In the genomic region with DNA sequence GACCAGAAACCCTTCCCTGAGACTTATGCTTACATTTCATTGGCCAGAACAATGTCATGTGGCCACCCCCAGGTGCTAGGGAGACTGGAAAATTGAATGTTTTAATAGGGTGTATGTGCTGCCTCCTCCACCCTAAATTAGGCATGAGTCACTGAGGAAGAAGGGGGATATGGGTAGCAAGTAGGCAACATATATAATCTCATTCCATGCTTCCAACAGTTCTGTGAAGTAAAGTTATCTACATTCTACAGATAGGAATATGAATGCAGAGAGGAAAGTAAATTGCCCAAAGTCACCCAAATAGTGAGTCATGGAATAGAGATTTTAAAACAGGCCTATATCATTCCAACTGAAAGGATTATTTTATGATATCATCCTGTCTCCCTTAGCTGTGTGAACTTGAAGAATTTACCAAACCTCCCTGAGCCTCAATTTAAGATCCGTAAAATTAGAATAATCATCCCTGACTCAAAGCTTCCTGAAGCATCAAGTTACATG, we compare ENCODE assay signal across 1 cellular context.
TF ChIP-seq lines count a peak whose summit lies in the region.

No MANE protein-coding gene starts in this region.

TF ChIP-seq in IMR-90, 13 proteins besides CTCF, POLR2A, EP300 and RAD21 (continued from another document):
- peak; percentile 63 for TF ChIP-seq USF2 (IDR thresholded peaks at IDR 0.05; ENCODE audit: low read depth, low read length)
- TF ChIP-seq, protein P1, sequence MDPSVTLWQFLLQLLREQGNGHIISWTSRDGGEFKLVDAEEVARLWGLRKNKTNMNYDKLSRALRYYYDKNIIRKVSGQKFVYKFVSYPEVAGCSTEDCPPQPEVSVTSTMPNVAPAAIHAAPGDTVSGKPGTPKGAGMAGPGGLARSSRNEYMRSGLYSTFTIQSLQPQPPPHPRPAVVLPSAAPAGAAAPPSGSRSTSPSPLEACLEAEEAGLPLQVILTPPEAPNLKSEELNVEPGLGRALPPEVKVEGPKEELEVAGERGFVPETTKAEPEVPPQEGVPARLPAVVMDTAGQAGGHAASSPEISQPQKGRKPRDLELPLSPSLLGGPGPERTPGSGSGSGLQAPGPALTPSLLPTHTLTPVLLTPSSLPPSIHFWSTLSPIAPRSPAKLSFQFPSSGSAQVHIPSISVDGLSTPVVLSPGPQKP (IDR thresholded peaks at IDR 0.05; ENCODE audit: borderline replicate concordance, low read depth, low read length) = no peak
